Comparison of ENCODE assay signal across 15 cellular contexts in the genomic region with DNA sequence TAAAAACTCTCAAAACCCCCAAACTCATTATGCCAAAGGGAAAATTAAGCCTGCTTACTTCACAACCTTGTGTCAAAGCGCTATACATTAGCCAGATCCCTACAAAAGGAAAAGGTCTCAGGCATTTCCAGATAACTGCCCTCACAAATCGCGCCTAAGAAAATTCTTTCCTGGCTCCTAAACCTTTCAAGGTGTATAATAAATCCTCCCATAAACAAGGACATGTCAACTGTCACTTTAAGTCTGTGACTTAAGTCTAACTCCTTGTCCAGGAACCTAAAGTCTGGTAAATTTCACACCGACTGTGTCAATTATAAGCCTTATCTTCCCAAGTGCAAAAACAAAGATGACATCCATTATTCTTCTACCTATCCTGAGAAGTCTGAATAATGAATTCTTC. TPM values are rescaled to one million over a fixed set of nuclear protein-coding genes. Genes with fewer than 3 reads are reported as not detected.
A peak's percentile ranks its signal among the peaks of the same experiment; 100 is the strongest.
DNase-seq lines count a peak whose midpoint lies in the region; ATAC-seq and TF ChIP-seq lines count a peak whose summit lies in the region.
"Had no signal": no experiment of that assay in that cellular context is flagged by ENCODE, and none has a peak within 500 bp of the region (broad histone marks: within the 10 kb centered on the region; RNA-seq: fewer than 3 reads in every experiment).

No MANE protein-coding gene starts in this region.

- DNase-seq in NCI-H82 (lab: John Stamatoyannopoulos, UW) (peak; percentile 19), NCI-H82 treated with DMSO at 0.1 percent for 48 hours (lab: John Stamatoyannopoulos, UW; ENCODE audit: unreplicated experiment) (no peak), esophagus squamous epithelium (lab: John Stamatoyannopoulos, UW) (no peak), NCI-H1436 treated with DMSO at 0.1 percent for 48 hours (lab: John Stamatoyannopoulos, UW) (no peak)
- DNase-seq: 8988T; AML-193; CD8-positive, alpha-beta memory T cell; DMS53; HCEC 1CT had no signal

- no peaks in the 10 kb centered on the region for H3K9me3 ChIP-seq in HUES6 (ENCODE audit: control insufficient read depth, insufficient read depth, low read depth, low read length)
- no peaks in the 10 kb centered on the region for H3K9me3 ChIP-seq in esophagus squamous epithelium
- H3K9me3 ChIP-seq: BLaER1 had no signal

- H3K4me3 ChIP-seq in HUES6 (ENCODE audit: low read depth, low read length) (no peak overlapping the region), esophagus squamous epithelium (no peak overlapping the region)
- H3K4me3 ChIP-seq: BLaER1, GM12878 had no signal

- intact Hi-C loops in esophagus squamous epithelium (cut with DNase I), result no loop called here

- TF ChIP-seq POLR2A in esophagus squamous epithelium (IDR thresholded peaks at IDR 0.05), result no peak

- H3K27ac ChIP-seq in HUES6 (ENCODE audit: low read depth, low read length) (no peak overlapping the region; the same call in 1 of the 2 replicates), esophagus squamous epithelium (peak overlapping the region; percentile 67 to 81 (median 78))
- H3K27ac ChIP-seq: BLaER1, HL-60 had no signal

- WGBS in esophagus squamous epithelium, 2 donors, result 67 to 76% methylated on average over 4 of the region's 4 CpGs

- ATAC-seq in GM21367 (IDR thresholded peaks at IDR 0.05; ENCODE audit: unreplicated experiment) (no peak), HG02938 (IDR thresholded peaks at IDR 0.05; ENCODE audit: unreplicated experiment) (no peak)
- ATAC-seq: GM12878 had no signal

- H3K27me3 ChIP-seq in HUES6 (ENCODE audit: control insufficient read depth, insufficient read depth, low read length), result no peaks in the 10 kb centered on the region
- no peaks in the 10 kb centered on the region for H3K27me3 ChIP-seq in esophagus squamous epithelium
- H3K27me3 ChIP-seq: BLaER1 had no signal

- H3K9ac ChIP-seq in HUES6 (ENCODE audit: low read length), result peak overlapping the region; percentile 22
- H3K9ac ChIP-seq: BLaER1 had no signal

- H3K36me3 ChIP-seq in HUES6 (ENCODE audit: control insufficient read depth, insufficient read depth, low read length) (no peaks in the 10 kb centered on the region), esophagus squamous epithelium (no peaks in the 10 kb centered on the region)
- H3K36me3 ChIP-seq: BLaER1 had no signal

- TF ChIP-seq CTCF in esophagus squamous epithelium (IDR thresholded peaks at IDR 0.05), result no peak

- H3K4me1 ChIP-seq in HUES6 (ENCODE audit: control insufficient read depth, insufficient read depth, low read length) (peaks cover 14% of the 10 kb centered on the region), esophagus squamous epithelium (peaks cover 3 to 68% (median 8%) of the 10 kb centered on the region in 3 donors)

RNA-seq across cellular contexts. Expression of gene ETFBKMT, which starts 4.3 kb away (rescaled TPM):
- total RNA-seq in esophagus squamous epithelium, result 1 to 10 TPM in 2 of 4 donors, under 1 TPM in 2; 0.53 to 1.9 (median 1.2) TPM
